ENCODE assay signal across 17 cellular contexts in genomic region chr2:72023678-72024390, GRCh38.
DNase-seq lines count a peak whose midpoint lies in the region; ATAC-seq, FAIRE-seq and TF ChIP-seq lines count a peak whose summit lies in the region.
"Had no signal": no experiment of that assay in that cellular context is flagged by ENCODE, and none has a peak within 500 bp of the region (broad histone marks: within the 10 kb centered on the region; RNA-seq: fewer than 3 reads in every experiment).

No MANE protein-coding gene starts in this region.

- FAIRE-seq in HepG2 (lab: Jason Lieb, UNC), result no peak
- FAIRE-seq: GM12891 had no signal

- TF ChIP-seq CTCF in right lobe of liver (IDR thresholded peaks at IDR 0.05), result no peak
- no peak for TF ChIP-seq CTCF in HepG2 (CRISPR knock-in tag; IDR thresholded peaks at IDR 0.05)
- TF ChIP-seq CTCF in stomach (IDR thresholded peaks at IDR 0.05), result no peak
- TF ChIP-seq CTCF in hepatocyte (IDR thresholded peaks at IDR 0.05; ENCODE audit: poor library complexity), result no peak

- H3K79me2 ChIP-seq in HepG2 (ENCODE audit: insufficient read depth, low read length) (no peaks in the 10 kb centered on the region), hepatocyte (no peaks in the 10 kb centered on the region)

- ATAC-seq in right lobe of liver, result no peak
- no peak for ATAC-seq in HepG2
- ATAC-seq in left lobe of liver, result no peak
- ATAC-seq in HG03135 (IDR thresholded peaks at IDR 0.05; ENCODE audit: unreplicated experiment), result no peak

- H3K9me3 ChIP-seq in right lobe of liver, result no peaks in the 10 kb centered on the region
- H3K9me3 ChIP-seq in HepG2 (ENCODE audit: low read length), result no peaks in the 10 kb centered on the region
- H3K9me3 ChIP-seq in stomach, result no peaks in the 10 kb centered on the region
- no peaks in the 10 kb centered on the region for H3K9me3 ChIP-seq in hepatocyte (ENCODE audit: low read depth)
- H3K9me3 ChIP-seq: MG63 had no signal

- in situ Hi-C loops in HepG2 (cut with HindIII; ENCODE audit: extremely low pct_ligation_motif_present, low pct_unique_long_range_greater_than_20kb), result no loop called here

- TF ChIP-seq EP300 in HepG2 (IDR thresholded peaks at IDR 0.05; ENCODE audit: low read depth in 2 of 2, low read length in 2 of 2) (no peak), HepG2 (CRISPR knock-in tag; IDR thresholded peaks at IDR 0.05; ENCODE audit: borderline replicate concordance) (no peak), stomach (IDR thresholded peaks at IDR 0.05) (no peak)

- DNase-seq in right lobe of liver, result peak in 2 of 3 donors; percentile 18 to 31
- DNase-seq in HepG2 (ENCODE audit: low spot score), result no peak
- peak; percentile 19 for DNase-seq in left lobe of liver (ENCODE audit: low spot score)
- DNase-seq in stomach, result peak; percentile 7
- DNase-seq in KG1 (lab: John Stamatoyannopoulos, UW), result no peak
- no peak for DNase-seq in hepatocyte (ENCODE audit: low spot score)
- DNase-seq: COR-L47, GF-D8, Karpas-422, NCI-H1092 treated with DMSO at 0.1 percent for 48 hours, NCI-H1694, NCI-H510A treated with DMSO at 0.1 percent for 48 hours, NCI-H82, PC-9 had no signal

- H3K4me2 ChIP-seq in HepG2 (ENCODE audit: low read depth, low read length) (no peak overlapping the region), hepatocyte (no peak overlapping the region)
- H3K4me2 ChIP-seq: PC-9 had no signal

- H3K27ac ChIP-seq in right lobe of liver (no peak overlapping the region), HepG2 (ENCODE audit: extremely low read length, insufficient read depth, low read length) (no peak overlapping the region), stomach (no peak overlapping the region), hepatocyte (no peak overlapping the region)
- H3K27ac ChIP-seq: PC-9 had no signal

- CTCF ChIA-PET in HepG2 (lab: Yijun Ruan, JAX; ENCODE audit: low intra/inter-chr PET ratio, low total read pairs), result no interaction called here

- H3K27me3 ChIP-seq in right lobe of liver (no peaks in the 10 kb centered on the region), HepG2 (ENCODE audit: control insufficient read depth in 1 of 2, insufficient read depth in 2 of 2, low read length in 2 of 2) (peaks cover 0 to 30% of the 10 kb centered on the region in 2 experiments; a peak in 2 of 5 replicates), stomach (no peaks in the 10 kb centered on the region), hepatocyte (no peaks in the 10 kb centered on the region)
- H3K27me3 ChIP-seq: MG63 had no signal

- intact Hi-C loops in right lobe of liver (cut with DNase I), result no loop called here
- intact Hi-C loops in HepG2 (cut with micrococcal nuclease; ENCODE audit: unreplicated experiment), result no loop called here
- intact Hi-C loops in stomach (cut with DNase I; ENCODE audit: low total_unique reads), result no loop called here

- no peak overlapping the region for H3K4me3 ChIP-seq in right lobe of liver
- no peak overlapping the region for H3K4me3 ChIP-seq in HepG2 (replicated peaks in 1 of 3; ENCODE audit: insufficient read depth in 1 of 3, low read depth in 2 of 3, low read length in 3 of 3)
- H3K4me3 ChIP-seq in stomach, result no peak overlapping the region
- H3K4me3 ChIP-seq in hepatocyte, result no peak overlapping the region
- H3K4me3 ChIP-seq: MG63, PC-9 had no signal

- H3K4me1 ChIP-seq in right lobe of liver, result no peaks in the 10 kb centered on the region
- H3K4me1 ChIP-seq in HepG2 (ENCODE audit: insufficient read depth, low read length), result no peaks in the 10 kb centered on the region
- no peaks in the 10 kb centered on the region for H3K4me1 ChIP-seq in stomach
- H3K4me1 ChIP-seq in hepatocyte (ENCODE audit: insufficient read depth), result no peaks in the 10 kb centered on the region

- 60% methylated on average over 1 of the region's 7 CpGs for WGBS in right lobe of liver (ENCODE audit: insufficient coverage, low coverage, low lambda C conversion rate, missing lambda C conversion rate)
- 77% methylated on average over 6 of the region's 7 CpGs for whole genome bisulfite sequencing in HepG2 (ENCODE audit: low lambda C conversion rate)
- WGBS in stomach, 5 donors, result 88 to 93% (median 90%) methylated on average over 5 to 7 of the region's 7 CpGs
- WGBS in hepatocyte (ENCODE audit: low lambda C conversion rate, missing lambda C conversion rate), result 92% methylated on average over 7 of the region's 7 CpGs

- H3K36me3 ChIP-seq in right lobe of liver (no peaks in the 10 kb centered on the region), HepG2 (replicated peaks in 1 of 2; ENCODE audit: control insufficient read depth in 1 of 2, insufficient read depth in 2 of 2, low read length in 2 of 2) (no peaks in the 10 kb centered on the region), stomach (no peaks in the 10 kb centered on the region), hepatocyte (replicated peaks; ENCODE audit: insufficient read depth, low read depth) (no peaks in the 10 kb centered on the region)
- H3K36me3 ChIP-seq: MG63 had no signal

- BruUV-seq in HepG2 (replicated peaks; lab: Mats Ljungman, UMichigan), result no TSS peak

- TF ChIP-seq RAD21 in HepG2 (CRISPR knock-in tag; IDR thresholded peaks at IDR 0.05), result no peak

- no peaks in the 10 kb centered on the region for H3K9me2 ChIP-seq in hepatocyte (replicated peaks; ENCODE audit: insufficient read depth)

- no peaks in the 10 kb centered on the region for H4K20me1 ChIP-seq in HepG2 (ENCODE audit: insufficient read depth, low read length)
- H4K20me1 ChIP-seq in hepatocyte (ENCODE audit: insufficient read depth, poor library complexity, severe bottlenecking), result no peaks in the 10 kb centered on the region

- TF ChIP-seq POLR2A in right lobe of liver (IDR thresholded peaks at IDR 0.05) (no peak), HepG2 (IDR thresholded peaks at IDR 0.05; ENCODE audit: insufficient read depth in 1 of 2, low read depth in 2 of 2, low read length in 2 of 2) (no peak), stomach (IDR thresholded peaks at IDR 0.05) (no peak)

- no peak overlapping the region for H3K9ac ChIP-seq in HepG2 (ENCODE audit: insufficient read depth, low read depth, low read length)

- POLR2A ChIA-PET in HepG2 (lab: Yijun Ruan, JAX), result no interaction called here

- H2AFZ ChIP-seq in HepG2 (ENCODE audit: low read length) (no peak overlapping the region), hepatocyte (no peak overlapping the region)
- H2AFZ ChIP-seq: PC-9 had no signal

TF ChIP-seq in HepG2, 621 proteins besides CTCF, POLR2A, EP300 and RAD21:
- TF ChIP-seq ATF5 (CRISPR knock-in tag; IDR thresholded peaks at IDR 0.05; ENCODE audit: low read depth) (no peak), ZNF572 (CRISPR knock-in tag; IDR thresholded peaks at IDR 0.05) (no peak), HNF1A (IDR thresholded peaks at IDR 0.05; ENCODE audit: low read depth) (no peak), HNF1A (CRISPR knock-in tag; IDR thresholded peaks at IDR 0.05; ENCODE audit: borderline replicate concordance) (no peak), ZNF549 (CRISPR knock-in tag; IDR thresholded peaks at IDR 0.05) (no peak)

Comparison
In these comparisons a context has a peak if more than half of its experiments do, and no peak if none do; other contexts are left out.
1. DNase-seq: peak in right lobe of liver (2 of 3), left lobe of liver (single experiment) and stomach (single experiment); none in HepG2 (single experiment), KG1 (single experiment) and hepatocyte (single experiment).